In the genomic region with DNA sequence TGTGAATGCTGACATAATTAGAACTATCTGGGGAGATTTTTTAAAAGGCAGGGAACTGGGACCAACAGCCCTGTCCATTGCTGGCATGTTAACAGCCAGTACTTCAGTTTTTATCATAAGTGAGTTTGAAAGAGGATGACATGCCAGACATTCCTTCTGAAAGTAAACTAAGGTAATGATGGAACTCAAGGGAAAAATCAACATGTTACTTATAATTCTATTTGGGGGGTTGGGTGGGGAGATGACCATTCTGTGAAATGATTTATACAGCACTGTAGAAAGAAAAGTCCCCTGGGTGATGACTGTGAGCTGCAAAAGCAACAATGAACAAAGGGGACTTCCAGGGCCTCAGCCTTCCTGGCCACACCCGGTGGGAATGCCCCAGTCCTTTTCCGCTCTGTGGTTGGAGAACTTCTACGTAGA, we compare ENCODE assay signal across 8 cellular contexts. TPM values are rescaled to one million over a fixed set of nuclear protein-coding genes. Genes with fewer than 3 reads are reported as not detected.
A peak's percentile ranks its signal among the peaks of the same experiment; 100 is the strongest.
DNase-seq lines count a peak whose midpoint lies in the region; ATAC-seq and TF ChIP-seq lines count a peak whose summit lies in the region.

No MANE protein-coding gene starts in this region.

- DNase-seq in NCI-H1694 treated with DMSO at 0.1 percent for 48 hours (lab: John Stamatoyannopoulos, UW) = peak; percentile 62
- no peak for DNase-seq in NCI-H1694 (lab: John Stamatoyannopoulos, UW)
- DNase-seq in lung microvascular endothelial cell (ENCODE audit: low read depth in 2 of 2) = peak; percentile 95 to 96
- no peak for DNase-seq in cortex of kidney (lab: John Stamatoyannopoulos, UW)
- no peak for DNase-seq in activated naive CD4-positive, alpha-beta T cell treated with anti-CD3 and anti-CD28 coated beads, Interleukin-2, amount 10 ng/mL, durations not matched to agents 7 days and 5 days
- DNase-seq in NOMO-1 treated with dmso at 0.1 percent for 144 hours (lab: John Stamatoyannopoulos, UW; ENCODE audit: unreplicated experiment) = no peak

- ATAC-seq in HG03378 (IDR thresholded peaks at IDR 0.05; ENCODE audit: unreplicated experiment) = peak; percentile 73

- H3K27me3 Mint-ChIP-seq in brain = peaks cover 6% of the 10 kb centered on the region
- peaks cover 15% of the 10 kb centered on the region for H3K27me3 Mint-ChIP-seq in activated naive CD4-positive, alpha-beta T cell treated with anti-CD3 and anti-CD28 coated beads, Interleukin-2, amount 10 ng/mL, durations not matched to agents 7 days and 5 days

- TF ChIP-seq CTCF in brain (conservative IDR thresholded peaks at IDR 0.05) = no peak

- H3K27ac Mint-ChIP-seq in brain = peak overlapping the region; percentile 52 to 79 (median 63)
- H3K27ac Mint-ChIP-seq in activated naive CD4-positive, alpha-beta T cell treated with anti-CD3 and anti-CD28 coated beads, Interleukin-2, amount 10 ng/mL, durations not matched to agents 7 days and 5 days = no peak overlapping the region

- peaks cover 0 to 4% (median 0%) of the 10 kb centered on the region in 5 experiments for H3K9me3 Mint-ChIP-seq in brain
- no peaks in the 10 kb centered on the region for H3K9me3 Mint-ChIP-seq in activated naive CD4-positive, alpha-beta T cell treated with anti-CD3 and anti-CD28 coated beads, Interleukin-2, amount 10 ng/mL, durations not matched to agents 7 days and 5 days

- CTCF ChIA-PET in activated naive CD4-positive, alpha-beta T cell treated with anti-CD3 and anti-CD28 coated beads, Interleukin-2, amount 10 ng/mL, durations not matched to agents 7 days and 5 days (lab: Charles Lee) = no interaction called here

- no peaks in the 10 kb centered on the region for H3K36me3 Mint-ChIP-seq in brain
- no peaks in the 10 kb centered on the region for H3K36me3 Mint-ChIP-seq in activated naive CD4-positive, alpha-beta T cell treated with anti-CD3 and anti-CD28 coated beads, Interleukin-2, amount 10 ng/mL, durations not matched to agents 7 days and 5 days

- H3K4me3 Mint-ChIP-seq in brain = peak overlapping the region in 3 of 5 experiments; percentile 18 to 58 (median 22)
- no peak overlapping the region for H3K4me3 Mint-ChIP-seq in activated naive CD4-positive, alpha-beta T cell treated with anti-CD3 and anti-CD28 coated beads, Interleukin-2, amount 10 ng/mL, durations not matched to agents 7 days and 5 days

- peaks cover 14% of the 10 kb centered on the region for H3K4me1 Mint-ChIP-seq in brain
- H3K4me1 Mint-ChIP-seq in activated naive CD4-positive, alpha-beta T cell treated with anti-CD3 and anti-CD28 coated beads, Interleukin-2, amount 10 ng/mL, durations not matched to agents 7 days and 5 days = peaks cover 4% of the 10 kb centered on the region

RNA-seq across cellular contexts. Expression of gene LAMC2, which starts 5.4 kb away (rescaled TPM):
- polyA plus RNA-seq in brain (ENCODE audit: insufficient read depth, low read depth, low replicate concordance) = 0.56 TPM
- 1.1 and 3.0 TPM in 2 replicates for total RNA-seq in lung microvascular endothelial cell

Comparison
In these comparisons a context has a peak if more than half of its experiments do, and no peak if none do; other contexts are left out.
1. DNase-seq: peak in NCI-H1694 treated with DMSO at 0.1 percent for 48 hours (single experiment) and lung microvascular endothelial cell (2 of 2); none in NCI-H1694 (single experiment), cortex of kidney (single experiment), activated naive CD4-positive, alpha-beta T cell treated with anti-CD3 and anti-CD28 coated beads, Interleukin-2, amount 10 ng/mL, durations not matched to agents 7 days and 5 days (single experiment) and NOMO-1 treated with dmso at 0.1 percent for 144 hours (single experiment).